27 cellular contexts compared by ENCODE assay signal in the genomic region with DNA sequence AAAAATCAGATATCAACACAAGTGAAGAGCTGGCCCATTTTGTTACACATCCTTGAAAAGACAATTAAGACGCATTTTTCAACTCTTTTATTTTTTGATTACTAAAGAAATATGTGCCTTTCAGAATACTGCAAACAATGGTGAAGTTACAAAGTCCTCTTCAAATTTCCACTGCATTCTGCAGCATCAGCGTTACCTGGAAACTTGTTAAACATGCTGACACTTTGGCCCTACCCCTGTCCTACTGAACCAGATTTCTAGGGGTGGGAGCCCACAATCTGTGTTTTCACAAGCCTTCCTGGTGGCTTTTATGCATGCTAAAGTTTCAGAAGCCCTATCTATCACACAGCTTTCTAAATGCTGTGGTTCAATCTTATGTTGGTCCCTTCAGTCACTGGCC. TPM values are rescaled to one million over a fixed set of nuclear protein-coding genes. Genes with fewer than 3 reads are reported as not detected.
"Had no signal": no experiment of that assay in that cellular context is flagged by ENCODE, and none has a peak within 500 bp of the region (broad histone marks: within the 10 kb centered on the region; RNA-seq: fewer than 3 reads in every experiment).

No MANE protein-coding gene starts in this region.

- FAIRE-seq: TTC549 had no signal

- H3K4me1 ChIP-seq: breast epithelium had no signal

- H3K27ac ChIP-seq: breast epithelium, SK-N-MC had no signal

- H3K4me3 ChIP-seq: breast epithelium, SK-N-MC had no signal

- H3K27me3 ChIP-seq: breast epithelium had no signal

- ATAC-seq: activated T-cell treated with anti-CD3 and anti-CD28 coated beads, Interleukin-2, amount 50 U/mL, for 72 hours; T-cell had no signal

- DNase-seq: activated B cell treated with CpG ODN at 0.5 μM for 24 hours; activated CD4-positive, alpha-beta memory T cell treated with anti-CD3 and anti-CD28 coated beads for 36 hours; activated CD4-positive, alpha-beta T cell treated with anti-CD3 and anti-CD28 coated beads for 1 hour; activated CD4-positive, alpha-beta T cell treated with anti-CD3 and anti-CD28 coated beads, Interleukin-2, amount 10 ng/mL, durations not matched to agents 24 days and 14 days; activated naive CD4-positive, alpha-beta T cell; activated T-cell treated with anti-CD3 and anti-CD28 coated beads, Interleukin-2, amount 50 U/mL, for 72 hours; aorta; caudate nucleus; Karpas-422; NCI-H1105 treated with DMSO at 0.1 percent for 48 hours; NCI-H1436 treated with DMSO at 0.1 percent for 48 hours; NCI-H187 treated with DMSO at 0.1 percent for 48 hours; NCI-H2171 treated with DMSO at 0.1 percent for 48 hours; NCI-H226; NCI-H510A; NCI-H526 treated with DMSO at 0.1 percent for 48 hours; NCI-H82; SIG-M5; T-cell; T-helper 2 cell; T1000 had no signal

- H3K36me3 ChIP-seq: breast epithelium had no signal

RNA-seq across cellular contexts. Expression of gene CCL14, which starts 4.5 kb away (rescaled TPM):
- total RNA-seq: activated B cell treated with CpG ODN at 0.5 μM for 24 hours; activated CD4-positive, alpha-beta memory T cell treated with anti-CD3 and anti-CD28 coated beads for 36 hours; activated CD4-positive, alpha-beta T cell treated with anti-CD3 and anti-CD28 coated beads, Interleukin-2, amount 10 ng/mL, durations not matched to agents 24 days and 14 days; activated CD8-positive, alpha-beta memory T cell treated with anti-CD3 and anti-CD28 coated beads for 36 hours; activated T-cell treated with anti-CD3 and anti-CD28 coated beads, Interleukin-2, amount 50 U/mL, for 72 hours; OCI-LY7; RPMI7951; T-cell had no signal

RNA-seq across cellular contexts. Expression of gene CCL16, which starts 9.8 kb away (rescaled TPM):
- total RNA-seq: activated B cell treated with CpG ODN at 0.5 μM for 24 hours; activated CD4-positive, alpha-beta memory T cell treated with anti-CD3 and anti-CD28 coated beads for 36 hours; activated CD4-positive, alpha-beta T cell treated with anti-CD3 and anti-CD28 coated beads, Interleukin-2, amount 10 ng/mL, durations not matched to agents 24 days and 14 days; activated CD8-positive, alpha-beta memory T cell treated with anti-CD3 and anti-CD28 coated beads for 36 hours; activated T-cell treated with anti-CD3 and anti-CD28 coated beads, Interleukin-2, amount 50 U/mL, for 72 hours; OCI-LY7; RPMI7951; T-cell had no signal
- polyA plus RNA-seq: aorta had no signal

RNA-seq across cellular contexts. Expression of gene CCL15, which starts 10.3 kb away (rescaled TPM):
- total RNA-seq: activated B cell treated with CpG ODN at 0.5 μM for 24 hours; activated CD4-positive, alpha-beta memory T cell treated with anti-CD3 and anti-CD28 coated beads for 36 hours; activated CD4-positive, alpha-beta T cell treated with anti-CD3 and anti-CD28 coated beads, Interleukin-2, amount 10 ng/mL, durations not matched to agents 24 days and 14 days; activated CD8-positive, alpha-beta memory T cell treated with anti-CD3 and anti-CD28 coated beads for 36 hours; activated T-cell treated with anti-CD3 and anti-CD28 coated beads, Interleukin-2, amount 50 U/mL, for 72 hours; aorta; breast epithelium; OCI-LY7; RPMI7951; T-cell had no signal

RNA-seq across cellular contexts. Expression of gene CCL23, which starts 26.7 kb away (rescaled TPM):
- total RNA-seq: activated B cell treated with CpG ODN at 0.5 μM for 24 hours; activated CD4-positive, alpha-beta memory T cell treated with anti-CD3 and anti-CD28 coated beads for 36 hours; activated CD4-positive, alpha-beta T cell treated with anti-CD3 and anti-CD28 coated beads, Interleukin-2, amount 10 ng/mL, durations not matched to agents 24 days and 14 days; activated T-cell treated with anti-CD3 and anti-CD28 coated beads, Interleukin-2, amount 50 U/mL, for 72 hours; OCI-LY7; RPMI7951; T-cell had no signal
- polyA plus RNA-seq: aorta had no signal

RNA-seq across cellular contexts. Expression of gene LYZL6, which starts 47.6 kb away (rescaled TPM):
- total RNA-seq: activated B cell treated with CpG ODN at 0.5 μM for 24 hours; activated CD4-positive, alpha-beta memory T cell treated with anti-CD3 and anti-CD28 coated beads for 36 hours; activated CD4-positive, alpha-beta T cell treated with anti-CD3 and anti-CD28 coated beads, Interleukin-2, amount 10 ng/mL, durations not matched to agents 24 days and 14 days; activated CD8-positive, alpha-beta memory T cell treated with anti-CD3 and anti-CD28 coated beads for 36 hours; activated T-cell treated with anti-CD3 and anti-CD28 coated beads, Interleukin-2, amount 50 U/mL, for 72 hours; aorta; breast epithelium; OCI-LY7; RPMI7951; T-cell had no signal
- polyA plus RNA-seq: aorta had no signal
